In genomic region chr6:63526931-63527330, GRCh38 we compare ENCODE assay signal across 17 cellular contexts. TPM values are rescaled to one million over a fixed set of nuclear protein-coding genes. Genes with fewer than 3 reads are reported as not detected.
DNase-seq lines count a peak whose midpoint lies in the region; ATAC-seq and TF ChIP-seq lines count a peak whose summit lies in the region.
"Had no signal": no experiment of that assay in that cellular context is flagged by ENCODE, and none has a peak within 500 bp of the region (broad histone marks: within the 10 kb centered on the region; RNA-seq: fewer than 3 reads in every experiment).

No MANE protein-coding gene starts in this region.

- H3K9me3 ChIP-seq in PC-3 (ENCODE audit: low read length) (no peaks in the 10 kb centered on the region), right lobe of liver (no peaks in the 10 kb centered on the region)
- H3K9me3 ChIP-seq in CD8-positive, alpha-beta T cell (ENCODE audit: low read length), result no peaks in the 10 kb centered on the region
- H3K9me3 ChIP-seq: BE2C, MG63, Peyer's patch had no signal

- H3K4me1 Mint-ChIP-seq in chondrocyte (ENCODE audit: low read depth), result peaks cover 20% of the 10 kb centered on the region
- peaks cover 5% of the 10 kb centered on the region for H3K4me1 Mint-ChIP-seq in CD8-positive, alpha-beta T cell (ENCODE audit: low read depth)

- TF ChIP-seq POLR2A in right lobe of liver (IDR thresholded peaks at IDR 0.05), result no peak

- peaks cover 33% of the 10 kb centered on the region for H3K4me1 ChIP-seq in PC-3 (ENCODE audit: insufficient read depth, low read length)
- peaks cover 0 to 34% (median 0%) of the 10 kb centered on the region in 4 donors for H3K4me1 ChIP-seq in right lobe of liver
- no peaks in the 10 kb centered on the region for H3K4me1 ChIP-seq in CD8-positive, alpha-beta T cell (ENCODE audit: insufficient read depth, low read length)
- H3K4me1 ChIP-seq: BE2C had no signal

- no peaks in the 10 kb centered on the region for H3K9me3 Mint-ChIP-seq in chondrocyte (ENCODE audit: low read depth)
- H3K9me3 Mint-ChIP-seq in CD8-positive, alpha-beta T cell, result no peaks in the 10 kb centered on the region
- H3K9me3 Mint-ChIP-seq: CD4-positive, alpha-beta T cell had no signal

- H3K27me3 ChIP-seq in PC-3 (ENCODE audit: low read length) (no peaks in the 10 kb centered on the region), right lobe of liver (no peaks in the 10 kb centered on the region)
- H3K27me3 ChIP-seq in CD8-positive, alpha-beta T cell (ENCODE audit: insufficient read depth, low read length), result no peaks in the 10 kb centered on the region
- H3K27me3 ChIP-seq: BE2C, MG63, Peyer's patch had no signal

- H3K36me3 ChIP-seq in PC-3 (ENCODE audit: low read depth, low read length) (no peaks in the 10 kb centered on the region), right lobe of liver (no peaks in the 10 kb centered on the region)
- H3K36me3 ChIP-seq in CD8-positive, alpha-beta T cell (ENCODE audit: insufficient read depth, low read length), result no peaks in the 10 kb centered on the region
- H3K36me3 ChIP-seq: BE2C, MG63, Peyer's patch had no signal

- no peaks in the 10 kb centered on the region for H3K27me3 Mint-ChIP-seq in chondrocyte (ENCODE audit: low read depth)
- no peaks in the 10 kb centered on the region for H3K27me3 Mint-ChIP-seq in CD8-positive, alpha-beta T cell (ENCODE audit: low read depth)
- H3K27me3 Mint-ChIP-seq: CD4-positive, alpha-beta T cell had no signal

- peak overlapping the region; percentile 55 for H3K27ac ChIP-seq in PC-3 (ENCODE audit: low read length)
- H3K27ac ChIP-seq in right lobe of liver, result peak overlapping the region; percentile 82 to 90 (median 84)
- H3K27ac ChIP-seq in CD8-positive, alpha-beta T cell (ENCODE audit: low read depth, low read length), result no peak overlapping the region
- H3K27ac ChIP-seq in coronary artery, result no peak overlapping the region
- H3K27ac ChIP-seq: Peyer's patch had no signal

- BruUV-seq in PC-3 (replicated peaks; lab: Mats Ljungman, UMichigan), result no TSS peak

- H2AFZ ChIP-seq in PC-3 (ENCODE audit: low read length), result no peak overlapping the region

- no peak for DNase-seq in PC-3
- no peak for DNase-seq in chondrocyte (ENCODE audit: low spot score)
- DNase-seq in right lobe of liver, result no peak
- no peak for DNase-seq in activated CD4-positive, CD25-positive, alpha-beta regulatory T cell treated with anti-CD3 and anti-CD28 coated beads, Interleukin-2, amount 50 U/mL, for 72 hours
- DNase-seq in CD8-positive, alpha-beta T cell, result no peak
- no peak for DNase-seq in coronary artery (ENCODE audit: low spot score)
- DNase-seq: BE2C; CD4-positive, alpha-beta T cell; DMS79; NCI-H1092; NCI-H146; NCI-H2081; NCI-H524; Right ventricle myocardium superior had no signal

- no peaks in the 10 kb centered on the region for H3F3A ChIP-seq in PC-3 (ENCODE audit: low read length, unreplicated experiment)

- H4K20me1 ChIP-seq in PC-3 (ENCODE audit: low read length), result no peaks in the 10 kb centered on the region

- H3K4me3 Mint-ChIP-seq in chondrocyte (ENCODE audit: unreplicated experiment), result no peak overlapping the region
- no peak overlapping the region for H3K4me3 Mint-ChIP-seq in CD8-positive, alpha-beta T cell
- H3K4me3 Mint-ChIP-seq: CD4-positive, alpha-beta T cell had no signal

- TF ChIP-seq CTCF in PC-3 (conservative IDR thresholded peaks at IDR 0.05; ENCODE audit: low read depth, low read length) (no peak), chondrocyte (IDR thresholded peaks at IDR 0.05) (no peak), right lobe of liver (IDR thresholded peaks at IDR 0.05) (no peak), coronary artery (IDR thresholded peaks at IDR 0.05) (no peak)
- TF ChIP-seq CTCF in CD8-positive, alpha-beta T cell (IDR thresholded peaks at IDR 0.05), result no peak

- H3K27ac Mint-ChIP-seq in chondrocyte (ENCODE audit: unreplicated experiment), result peak overlapping the region; percentile 82
- no peak overlapping the region for H3K27ac Mint-ChIP-seq in CD8-positive, alpha-beta T cell
- H3K27ac Mint-ChIP-seq: CD4-positive, alpha-beta T cell had no signal

- CTCF ChIA-PET in PC-3 (lab: Charles Lee), result no interaction called here
- CTCF ChIA-PET in CD8-positive, alpha-beta T cell (lab: Charles Lee), result no interaction called here

- H3K4me2 ChIP-seq in PC-3 (ENCODE audit: low read length), result no peak overlapping the region

- H3K79me2 ChIP-seq in PC-3 (ENCODE audit: low read length), result no peaks in the 10 kb centered on the region

- no peak overlapping the region for H3K4me3 ChIP-seq in PC-3 (ENCODE audit: low read length)
- no peak overlapping the region for H3K4me3 ChIP-seq in right lobe of liver
- H3K4me3 ChIP-seq in CD8-positive, alpha-beta T cell (ENCODE audit: low read depth, low read length), result no peak overlapping the region
- no peak overlapping the region for H3K4me3 ChIP-seq in coronary artery
- H3K4me3 ChIP-seq: MG63, Peyer's patch had no signal

- intact Hi-C loops in PC-3 (cut with micrococcal nuclease), result loop anchor here (1.0 to 2.0 kb wide), 2 partner anchors 46 to 175 kb away; partner anchors contain the start of genes LOC128125822 and PTP4A1
- intact Hi-C loops in right lobe of liver (cut with DNase I), result no loop called here
- intact Hi-C loops in CD8-positive, alpha-beta T cell (cut with DNase I, micrococcal nuclease), result no loop called here

- POLR2A ChIA-PET in PC-3 (lab: Charles Lee; ENCODE audit: unreplicated experiment), result no interaction called here
- POLR2A ChIA-PET in CD8-positive, alpha-beta T cell (lab: Charles Lee), result no interaction called here

- H3K9ac ChIP-seq in PC-3 (ENCODE audit: low read length), result peak overlapping the region; percentile 20; the same call in 1 of the 2 replicates

- H3K9me2 ChIP-seq in PC-3 (replicated peaks; ENCODE audit: low read length), result no peaks in the 10 kb centered on the region

- no peaks in the 10 kb centered on the region for H3K36me3 Mint-ChIP-seq in chondrocyte (ENCODE audit: low read depth)
- no peaks in the 10 kb centered on the region for H3K36me3 Mint-ChIP-seq in CD8-positive, alpha-beta T cell

- ATAC-seq in PC-3 (no peak), right lobe of liver (no peak), HG02840 (IDR thresholded peaks at IDR 0.05; ENCODE audit: low FRiP score, unreplicated experiment) (no peak)
- ATAC-seq in CD8-positive, alpha-beta T cell, result no peak

RNA-seq across cellular contexts. Expression of gene PTP4A1, which starts 45.3 kb away (rescaled TPM):
- total RNA-seq in PC-3 (2014; rRNA removed) (29.9 and 45.7 TPM in 2 replicates), chondrocyte (75.7 to 108 TPM (median 99.2 TPM) in 3 replicates), right lobe of liver (100 to 1,000 TPM; 147 to 342 (median 225) TPM)
- 100 to 1,000 TPM; 329 to 360 TPM for total RNA-seq in CD8-positive, alpha-beta T cell

Comparison
In these comparisons a context has a peak if more than half of its experiments do, and no peak if none do; other contexts are left out.
1. H3K27ac ChIP-seq: peak in PC-3 (single experiment) and right lobe of liver (3 of 3); none in CD8-positive, alpha-beta T cell (single experiment) and coronary artery (0 of 2).